ENCODE assay signal across 22 cellular contexts in genomic region chr17:79529661-79530081, GRCh38.
A peak's percentile ranks its signal among the peaks of the same experiment; 100 is the strongest.
DNase-seq lines count a peak whose midpoint lies in the region; ATAC-seq, FAIRE-seq and TF ChIP-seq lines count a peak whose summit lies in the region.
"Had no signal": no experiment of that assay in that cellular context is flagged by ENCODE, and none has a peak within 500 bp of the region (broad histone marks: within the 10 kb centered on the region; RNA-seq: fewer than 3 reads in every experiment).

No MANE protein-coding gene starts in this region.

- H3K27me3 ChIP-seq in H1 (replicated peaks in 1 of 4; ENCODE audit: control insufficient read depth in 3 of 4, extremely low read depth in 1 of 4, insufficient read depth in 3 of 4, low read length in 3 of 4): peaks cover 0 to 4% (median 0%) of the 10 kb centered on the region in 4 experiments; a peak in 1 of 7 replicates
- H3K27me3 ChIP-seq in GM23338 (ENCODE audit: insufficient read depth): no peaks in the 10 kb centered on the region

- H3K4ac ChIP-seq in H1 (replicated peaks; ENCODE audit: insufficient read length, low read depth, low read length): no peak overlapping the region

- peak overlapping the region; percentile 29 for H3K27ac Mint-ChIP-seq in nephron progenitor cell
- H3K27ac Mint-ChIP-seq in GM23338: no peak overlapping the region
- H3K27ac Mint-ChIP-seq: CD4-positive, alpha-beta T cell had no signal

- 0 out of 2 replicates have a peak overlapping the region, but pooled peaks have one; percentile 48 for H2AK5ac ChIP-seq in H1 (ENCODE audit: low read depth, low read length)

- TF ChIP-seq POLR2A in H1 (IDR thresholded peaks at IDR 0.05; ENCODE audit: control extremely low read depth in 1 of 2, low read depth in 2 of 2, low read length in 2 of 2): no peak

- H3K4me3 Mint-ChIP-seq in nephron progenitor cell (peak overlapping the region; percentile 16), GM23338 (no peak overlapping the region)
- H3K4me3 Mint-ChIP-seq: CD4-positive, alpha-beta T cell had no signal

- intact Hi-C loops in Right ventricle myocardium inferior (cut with DNase I): no loop called here
- intact Hi-C loops in left ventricle myocardium superior (cut with micrococcal nuclease): no loop called here

- no peaks in the 10 kb centered on the region for H3F3A ChIP-seq in GM23338 (replicated peaks; ENCODE audit: low read depth)

- H2BK15ac ChIP-seq in H1 (ENCODE audit: low read length): no peak overlapping the region

- H3K23ac ChIP-seq in H1 (ENCODE audit: insufficient read length): no peak overlapping the region

- no peaks in the 10 kb centered on the region for H3K36me3 Mint-ChIP-seq in nephron progenitor cell (ENCODE audit: low read depth)
- no peaks in the 10 kb centered on the region for H3K36me3 Mint-ChIP-seq in GM23338 (ENCODE audit: low read depth)

- H3K14ac ChIP-seq in H1 (ENCODE audit: insufficient read length): no peak overlapping the region

- H2BK12ac ChIP-seq in H1 (ENCODE audit: low read depth, low read length): 0 out of 2 replicates have a peak overlapping the region, but pooled peaks have one; percentile 68

- no peaks in the 10 kb centered on the region for H3K9me3 ChIP-seq in H1 (ENCODE audit: insufficient read depth in 2 of 2, low read depth in 1 of 2, low read length in 1 of 2)

- peaks cover 58% of the 10 kb centered on the region for H3K4me1 Mint-ChIP-seq in nephron progenitor cell
- H3K4me1 Mint-ChIP-seq in GM23338: peaks cover 37% of the 10 kb centered on the region

- ATAC-seq in Right ventricle myocardium inferior (no peak), left ventricle myocardium superior (no peak), GM23338 (no peak)

- no peak overlapping the region for H4K5ac ChIP-seq in H1 (ENCODE audit: insufficient read length, low read depth, low read length)

- H3K4me2 ChIP-seq in H1 (ENCODE audit: insufficient read depth in 1 of 2, low read depth in 2 of 2, low read length in 2 of 2) (0 out of 4 replicates have a peak overlapping the region, but pooled peaks of 1 of the 2 experiments have one; percentile 10), GM23338 (no peak overlapping the region)

- H3K36me3 ChIP-seq in H1 (ENCODE audit: control insufficient read depth in 2 of 4, insufficient read depth in 4 of 4, low read length in 3 of 4): no peaks in the 10 kb centered on the region
- H3K36me3 ChIP-seq in GM23338 (ENCODE audit: insufficient read depth): no peaks in the 10 kb centered on the region

- CTCF ChIA-PET in H1 (lab: Charles Lee; ENCODE audit: partially characterized antibody): no interaction called here

- peak overlapping the region; percentile 71 for H3K18ac ChIP-seq in H1 (ENCODE audit: extremely low read depth, low read length)

- H4K8ac ChIP-seq in H1 (ENCODE audit: extremely low read depth, insufficient read depth, low read length): no peak overlapping the region

- no peak for TF ChIP-seq EP300 in H1 (IDR thresholded peaks at IDR 0.05; ENCODE audit: borderline replicate concordance in 1 of 2, low read depth in 2 of 2, low read length in 2 of 2)

- H2AFZ ChIP-seq in H1 (ENCODE audit: low read length) (no peak overlapping the region), GM23338 (no peak overlapping the region)

- peaks cover 5 to 19% (median 15%) of the 10 kb centered on the region in 4 experiments for H3K4me1 ChIP-seq in H1 (replicated peaks in 1 of 4; ENCODE audit: control insufficient read depth in 3 of 4, insufficient read depth in 4 of 4, low read length in 3 of 4)
- peaks cover 6% of the 10 kb centered on the region; the same call in 1 of the 2 replicates for H3K4me1 ChIP-seq in GM23338 (ENCODE audit: insufficient read depth)

- DNase-seq in Right ventricle myocardium inferior (ENCODE audit: missing footprints) (peak; percentile 65), left ventricle myocardium superior (no peak), H1 (ENCODE audit: low read depth in 1 of 2, low spot score in 2 of 2) (no peak), nephron progenitor cell (no peak), COR-L47 (lab: John Stamatoyannopoulos, UW) (no peak), GM23338 (ENCODE audit: low spot score) (no peak), cerebellar nuclear complex (lab: John Stamatoyannopoulos, UW) (no peak)
- DNase-seq: CD4-positive, alpha-beta T cell; DMS79; EL; GF-D8; H7; KBM-7; NCI-H1694; NCI-H2029 treated with DMSO at 0.1 percent for 48 hours; NCI-H446 treated with DMSO at 0.1 percent for 48 hours; NCI-H69; RPMI8226; SHP77 treated with DMSO at 0.1 percent for 48 hours had no signal

- 0 out of 2 replicates have a peak, but pooled peaks cover 8% of the 10 kb centered on the region for H3K9me2 ChIP-seq in GM23338 (ENCODE audit: insufficient read depth)

- TF ChIP-seq RAD21 in H1 (IDR thresholded peaks at IDR 0.05 in 1 of 2, conservative IDR thresholded peaks at IDR 0.05 in 1 of 2; ENCODE audit: low read depth in 2 of 2, low read length in 2 of 2): no peak

- no peak overlapping the region for H2BK120ac ChIP-seq in H1 (replicated peaks; ENCODE audit: low read depth, low read length)

- no peak overlapping the region for H3K9ac ChIP-seq in H1 (replicated peaks in 1 of 4; ENCODE audit: extremely low read depth in 1 of 4, low read depth in 3 of 4, low read length in 3 of 4)

- H2BK5ac ChIP-seq in H1 (ENCODE audit: low read depth, low read length): no peak overlapping the region

- H4K20me1 ChIP-seq in H1 (replicated peaks in 1 of 2; ENCODE audit: control insufficient read depth in 1 of 2, insufficient read depth in 2 of 2, low read length in 2 of 2): peaks cover 0 to 2% of the 10 kb centered on the region in 2 experiments
- H4K20me1 ChIP-seq in GM23338 (replicated peaks; ENCODE audit: insufficient read depth): no peaks in the 10 kb centered on the region

- H2BK20ac ChIP-seq in H1 (ENCODE audit: low read length): no peak overlapping the region

- H3K9me3 Mint-ChIP-seq in nephron progenitor cell (no peaks in the 10 kb centered on the region), GM23338 (no peaks in the 10 kb centered on the region)
- H3K9me3 Mint-ChIP-seq: CD4-positive, alpha-beta T cell had no signal

- FAIRE-seq in H1 (lab: Jason Lieb, UNC): no peak
- FAIRE-seq: GM12891, GM19239 had no signal

- peaks cover 11% of the 10 kb centered on the region for H3K27me3 Mint-ChIP-seq in nephron progenitor cell (ENCODE audit: low read depth, poor library complexity)
- peaks cover 12% of the 10 kb centered on the region for H3K27me3 Mint-ChIP-seq in GM23338 (ENCODE audit: insufficient read depth, low read depth, poor library complexity)

- H3K56ac ChIP-seq in H1 (replicated peaks; ENCODE audit: insufficient read length, low read depth, low read length): no peak overlapping the region

- no peak overlapping the region for H4K91ac ChIP-seq in H1 (replicated peaks; ENCODE audit: insufficient read length, low read length)

- no peak overlapping the region for H3K27ac ChIP-seq in H1 (ENCODE audit: low read depth, low read length)
- H3K27ac ChIP-seq in temporal lobe (ENCODE audit: low read depth, low read length): peak overlapping the region; percentile 21
- no peak overlapping the region for H3K27ac ChIP-seq in GM23338 (ENCODE audit: low read depth)

- H3K79me2 ChIP-seq in H1 (ENCODE audit: control insufficient read depth in 1 of 2, insufficient read depth in 2 of 2, low read length in 2 of 2) (no peaks in the 10 kb centered on the region), GM23338 (replicated peaks; ENCODE audit: insufficient read depth) (no peaks in the 10 kb centered on the region)

- H3K4me3 ChIP-seq in H1 (ENCODE audit: extremely low read depth in 1 of 4, insufficient read depth in 2 of 4, low read depth in 3 of 4, low read length in 4 of 4) (no peak overlapping the region), GM23338 (no peak overlapping the region)

- 93% methylated on average over 10 of the region's 11 CpGs; no CpG with 5 or more reads in 1 of the 2 experiments for WGBS in H1 (ENCODE audit: extremely low coverage in 1 of 2, insufficient coverage in 1 of 2, insufficient read length in 1 of 2, insufficient replicate concordance in 2 of 2, low coverage in 1 of 2, low lambda C conversion rate in 2 of 2, missing lambda C conversion rate in 1 of 2), 2 experiments

- H3K79me1 ChIP-seq in H1 (ENCODE audit: low read depth, low read length): no peaks in the 10 kb centered on the region

- no peaks in the 10 kb centered on the region for H3K23me2 ChIP-seq in H1 (ENCODE audit: low read depth, low read length)

- no peak for TF ChIP-seq CTCF in H1 (IDR thresholded peaks at IDR 0.05; ENCODE audit: control extremely low read depth in 1 of 3, insufficient read depth in 1 of 3, low read depth in 1 of 3, low read length in 3 of 3)
- no peak for TF ChIP-seq CTCF in nephron progenitor cell (IDR thresholded peaks at IDR 0.05)
- no peak for TF ChIP-seq CTCF in GM23338 (conservative IDR thresholded peaks at IDR 0.05; ENCODE audit: low read depth in 2 of 2)

- POLR2A ChIA-PET in H1 (lab: Charles Lee; ENCODE audit: partially characterized antibody): no interaction called here

TF ChIP-seq in H1, 55 proteins besides CTCF, POLR2A, EP300 and RAD21 (continues in another document):
- TF ChIP-seq RXRA (IDR thresholded peaks at IDR 0.05; ENCODE audit: insufficient read depth, low read depth, low read length) (no peak), ASH2L (IDR thresholded peaks at IDR 0.05; ENCODE audit: low read length) (no peak), USF2 (IDR thresholded peaks at IDR 0.05; ENCODE audit: low read length) (no peak), YY1 (IDR thresholded peaks at IDR 0.05; ENCODE audit: low read depth, low read length) (no peak), CBX8 (IDR thresholded peaks at IDR 0.05; ENCODE audit: borderline replicate concordance, low read depth, low read length) (no peak)

TF ChIP-seq in GM23338, 12 proteins besides CTCF, POLR2A, EP300 and RAD21 (continues in another document):
- no peak for TF ChIP-seq ZNF114 (CRISPR knock-in tag; IDR thresholded peaks at IDR 0.05)
- no peak for TF ChIP-seq CREB1 (CRISPR knock-in tag; IDR thresholded peaks at IDR 0.05; ENCODE audit: low read depth)
- no peak for TF ChIP-seq ZNF331 (CRISPR knock-in tag; IDR thresholded peaks at IDR 0.05; ENCODE audit: low read depth)
- TF ChIP-seq STAT1 (IDR thresholded peaks at IDR 0.05; ENCODE audit: unreplicated experiment): no peak
